Comparison of ENCODE assay signal across 8 cellular contexts in genomic region chr7:35802649-35803048, GRCh38. TPM values are rescaled to one million over a fixed set of nuclear protein-coding genes. Genes with fewer than 3 reads are reported as not detected.
DNase-seq lines count a peak whose midpoint lies in the region; ATAC-seq, FAIRE-seq and TF ChIP-seq lines count a peak whose summit lies in the region.

No MANE protein-coding gene starts in this region.

- H3K27ac ChIP-seq in SU-DHL-6 (ENCODE audit: low read depth, low read length) = no peak overlapping the region
- H3K27ac ChIP-seq in endodermal cell (ENCODE audit: low read depth, low read length) = no peak overlapping the region
- H3K27ac ChIP-seq in rectal smooth muscle tissue (ENCODE audit: low read depth, low read length) = no peak overlapping the region

- no peak overlapping the region for H2AFZ ChIP-seq in SU-DHL-6 (ENCODE audit: low read depth, low read length, severe bottlenecking)

- H3K9me2 ChIP-seq in SU-DHL-6 (replicated peaks; ENCODE audit: insufficient read depth, low read length) = no peaks in the 10 kb centered on the region

- no peaks in the 10 kb centered on the region for H3K27me3 Mint-ChIP-seq in endodermal cell (ENCODE audit: insufficient read depth)

- H3K27me3 ChIP-seq in SU-DHL-6 (ENCODE audit: low read length) = no peaks in the 10 kb centered on the region
- no peaks in the 10 kb centered on the region for H3K27me3 ChIP-seq in endodermal cell (ENCODE audit: control insufficient read depth, insufficient read depth, low read length, poor library complexity, severe bottlenecking)
- no peaks in the 10 kb centered on the region for H3K27me3 ChIP-seq in rectal smooth muscle tissue (ENCODE audit: control insufficient read depth, insufficient read depth, low read length)

- peaks cover 48% of the 10 kb centered on the region for H4K20me1 ChIP-seq in SU-DHL-6 (ENCODE audit: low read depth, low read length)

- ATAC-seq in GM21423 (IDR thresholded peaks at IDR 0.05; ENCODE audit: unreplicated experiment) = no peak
- no peak for ATAC-seq in GM21619 (IDR thresholded peaks at IDR 0.05; ENCODE audit: unreplicated experiment)

- H3K4me3 ChIP-seq in SU-DHL-6 (ENCODE audit: insufficient read depth, low read length, poor library complexity, severe bottlenecking) (peak overlapping the region; percentile 84), endodermal cell (ENCODE audit: low read length) (peak overlapping the region; percentile 93), rectal smooth muscle tissue (ENCODE audit: low read length) (peak overlapping the region; percentile 86)

- no peaks in the 10 kb centered on the region for H3K9me3 Mint-ChIP-seq in endodermal cell

- H3K9me3 ChIP-seq in SU-DHL-6 (ENCODE audit: insufficient read depth, low read length) = no peaks in the 10 kb centered on the region
- H3K9me3 ChIP-seq in endodermal cell (ENCODE audit: control insufficient read depth, low read length) = no peaks in the 10 kb centered on the region

- no peak overlapping the region for H3K27ac Mint-ChIP-seq in endodermal cell

- TF ChIP-seq CTCF in SU-DHL-6 (IDR thresholded peaks at IDR 0.05; ENCODE audit: insufficient read depth, low read length, poor library complexity, severe bottlenecking) = no peak
- no peak for TF ChIP-seq CTCF in endodermal cell (conservative IDR thresholded peaks at IDR 0.05)

- H3F3A ChIP-seq in SU-DHL-6 (ENCODE audit: insufficient read depth) = peaks cover 16% of the 10 kb centered on the region; the same call in 1 of the 2 replicates

- peaks cover 6% of the 10 kb centered on the region for H3K36me3 Mint-ChIP-seq in endodermal cell (ENCODE audit: low read depth)

- peak overlapping the region; percentile 75 for H3K4me2 ChIP-seq in SU-DHL-6 (ENCODE audit: low read depth, low read length, poor library complexity, severe bottlenecking)

- peaks cover 65% of the 10 kb centered on the region for H3K79me2 ChIP-seq in SU-DHL-6 (ENCODE audit: insufficient read depth, low read length)

- H3K4me1 Mint-ChIP-seq in endodermal cell = peaks cover 25% of the 10 kb centered on the region

- H3K4me1 ChIP-seq in endodermal cell (ENCODE audit: control insufficient read depth, insufficient read depth, low read length) (peaks cover 4% of the 10 kb centered on the region), rectal smooth muscle tissue (ENCODE audit: control insufficient read depth, insufficient read depth, low read length) (peaks cover 24% of the 10 kb centered on the region)

- peak; percentile 11 for FAIRE-seq in H54 (lab: Jason Lieb, UNC)

- no peak for TF ChIP-seq POLR2A in H54 (IDR thresholded peaks at IDR 0.05; ENCODE audit: low read depth, low read length)

- H3K4me3 Mint-ChIP-seq in endodermal cell = peak overlapping the region; percentile 91

- H3K9ac ChIP-seq in SU-DHL-6 (ENCODE audit: low read length) = peak overlapping the region; percentile 94
- H3K9ac ChIP-seq in endodermal cell (ENCODE audit: extremely low read depth, low read length, poor library complexity, severe bottlenecking) = peak overlapping the region; percentile 99
- no peak overlapping the region for H3K9ac ChIP-seq in rectal smooth muscle tissue (ENCODE audit: low read length)

- H3K36me3 ChIP-seq in SU-DHL-6 (ENCODE audit: low read length) = no peaks in the 10 kb centered on the region
- H3K36me3 ChIP-seq in endodermal cell (ENCODE audit: control insufficient read depth, insufficient read depth, low read length) = peaks cover 5% of the 10 kb centered on the region
- no peaks in the 10 kb centered on the region for H3K36me3 ChIP-seq in rectal smooth muscle tissue (ENCODE audit: control insufficient read depth, insufficient read depth, low read length)

- WGBS in endodermal cell (ENCODE audit: insufficient coverage in 1 of 2, insufficient read length in 1 of 2), 2 experiments = 13 to 37% methylated on average over 3 of the region's 3 CpGs

- no peak for DNase-seq in H54 (ENCODE audit: insufficient read length, low spot score)
- DNase-seq in endodermal cell = no peak
- DNase-seq in NCI-H2029 (lab: John Stamatoyannopoulos, UW) = no peak
- no peak for DNase-seq in AG20443 (ENCODE audit: low spot score)

RNA-seq across cellular contexts. Expression of gene SEPTIN7, which starts 1.8 kb away (rescaled TPM):
- total RNA-seq in endodermal cell = 100 to 1,000 TPM; 206 to 216 TPM
- polyA plus RNA-seq in endodermal cell (2013, experiment 1 of 2) = 323 TPM
- 327 TPM for polyA plus RNA-seq in endodermal cell (2013, experiment 2 of 2)
